Comparison of ENCODE assay signal across 14 cellular contexts in the genomic region with DNA sequence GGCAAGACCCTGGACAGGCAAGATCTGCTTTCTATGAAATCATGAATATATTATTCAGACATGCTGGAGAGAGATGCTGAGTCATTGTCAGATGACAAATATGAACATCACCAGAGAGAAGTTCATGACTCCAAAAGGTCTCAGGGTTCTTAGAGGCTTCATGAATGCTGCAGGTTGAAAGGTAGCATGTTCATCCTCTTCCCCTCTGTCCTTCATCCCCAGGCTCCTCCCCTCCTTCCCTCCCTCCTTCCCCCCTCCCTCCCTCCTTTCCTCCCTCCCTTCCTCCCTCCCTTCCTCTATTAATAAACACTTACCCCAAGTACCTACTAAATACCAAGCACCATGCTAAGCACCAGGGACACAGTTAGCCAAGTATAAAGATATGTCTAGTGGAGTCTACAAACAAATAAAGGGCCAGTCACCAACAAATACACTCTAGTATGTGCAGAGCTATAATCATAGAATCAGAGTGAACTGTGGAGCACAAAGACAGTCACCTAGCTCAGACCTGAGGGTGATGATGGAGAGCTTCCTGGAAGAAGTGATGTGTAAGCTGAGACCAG. TPM values are rescaled to one million over a fixed set of nuclear protein-coding genes. Genes with fewer than 3 reads are reported as not detected.
DNase-seq lines count a peak whose midpoint lies in the region; ATAC-seq, FAIRE-seq and TF ChIP-seq lines count a peak whose summit lies in the region.
"Had no signal": no experiment of that assay in that cellular context is flagged by ENCODE, and none has a peak within 500 bp of the region (broad histone marks: within the 10 kb centered on the region; RNA-seq: fewer than 3 reads in every experiment).

No MANE protein-coding gene starts in this region.

- H3K4me1 ChIP-seq in K562 (replicated peaks in 1 of 2; ENCODE audit: control insufficient read depth in 2 of 2, insufficient read depth in 2 of 2, low read length in 2 of 2) (peaks cover 0 to 9% of the 10 kb centered on the region in 2 experiments; a peak in 2 of 5 replicates), heart right ventricle (no peaks in the 10 kb centered on the region)

- H3K9me3 Mint-ChIP-seq in activated naive CD8-positive, alpha-beta T cell treated with anti-CD3 and anti-CD28 coated beads, Interleukin-2, amount 50 U/mL, for 24 hours: no peaks in the 10 kb centered on the region
- H3K9me3 Mint-ChIP-seq: central memory CD8-positive, alpha-beta T cell; nephron; stimulated activated memory B cell treated with anti-CD40 and anti-IgM and Interleukin-4, amounts not matched to agents 10 μg/mL and 1 μg/mL and 100 μg/mL, for 72 hours had no signal

- DNase-seq in Daoy (ENCODE audit: low read depth) (peak; percentile 64), M059J (ENCODE audit: low read depth) (peak; percentile 71), K562 (ENCODE audit: extremely low read depth in 1 of 4, low spot score in 3 of 4) (peak in 1 of 4 experiments; percentile 11), kidney tubule cell (ENCODE audit: low spot score) (peak; percentile 88), heart right ventricle (no peak)
- no peak for DNase-seq in activated naive CD8-positive, alpha-beta T cell treated with anti-CD3 and anti-CD28 coated beads, Interleukin-2, amount 50 U/mL, for 24 hours
- DNase-seq: activated T-cell treated with anti-CD3 and anti-CD28 coated beads, Interleukin-2, amount 50 U/mL, for 48 hours; MM.1S had no signal

- no peaks in the 10 kb centered on the region for H3K4me1 Mint-ChIP-seq in activated naive CD8-positive, alpha-beta T cell treated with anti-CD3 and anti-CD28 coated beads, Interleukin-2, amount 50 U/mL, for 24 hours
- H3K4me1 Mint-ChIP-seq: nephron; stimulated activated memory B cell treated with anti-CD40 and anti-IgM and Interleukin-4, amounts not matched to agents 10 μg/mL and 1 μg/mL and 100 μg/mL, for 72 hours had no signal

- FAIRE-seq in K562 (lab: Jason Lieb, UNC): no peak
- FAIRE-seq: G401.6 had no signal

- no peak overlapping the region for H3K9ac ChIP-seq in K562 (ENCODE audit: insufficient read depth in 1 of 2, low read depth in 2 of 2, low read length in 2 of 2)

- no peaks in the 10 kb centered on the region for H4K20me1 ChIP-seq in K562 (replicated peaks; ENCODE audit: control insufficient read depth, insufficient read depth, low read length)

- intact Hi-C loops in K562 (cut with micrococcal nuclease): no loop called here
- intact Hi-C loops in heart right ventricle (cut with DNase I): no loop called here

- H3K27me3 ChIP-seq in K562 (ENCODE audit: control insufficient read depth in 2 of 2, insufficient read depth in 2 of 2, low read length in 2 of 2) (peaks cover 3 to 4% of the 10 kb centered on the region in 2 experiments; a peak in 2 of 5 replicates), heart right ventricle (peaks cover 0 to 72% (median 40%) of the 10 kb centered on the region in 7 donors)

- ATAC-seq in K562: no peak
- ATAC-seq in activated naive CD8-positive, alpha-beta T cell treated with anti-CD3 and anti-CD28 coated beads, Interleukin-2, amount 50 U/mL, for 24 hours: no peak
- no peak for ATAC-seq in HG03457 (IDR thresholded peaks at IDR 0.05; ENCODE audit: unreplicated experiment)
- no peak for ATAC-seq in heart right ventricle
- ATAC-seq: stimulated activated memory B cell treated with anti-CD40 and anti-IgM and Interleukin-4, amounts not matched to agents 10 μg/mL and 1 μg/mL and 100 μg/mL, for 72 hours had no signal

- in situ Hi-C loops in K562 (cut with MboI): no loop called here

- H3K9me3 ChIP-seq in K562 (replicated peaks; ENCODE audit: control insufficient read depth, insufficient read depth, low read depth, low read length) (no peaks in the 10 kb centered on the region), heart right ventricle (peaks cover 0 to 7% (median 0%) of the 10 kb centered on the region in 11 donors)

- H3K27ac Mint-ChIP-seq in activated naive CD8-positive, alpha-beta T cell treated with anti-CD3 and anti-CD28 coated beads, Interleukin-2, amount 50 U/mL, for 24 hours: no peak overlapping the region
- H3K27ac Mint-ChIP-seq: nephron; stimulated activated memory B cell treated with anti-CD40 and anti-IgM and Interleukin-4, amounts not matched to agents 10 μg/mL and 1 μg/mL and 100 μg/mL, for 72 hours had no signal

- TF ChIP-seq RAD21 in K562 (CRISPR knock-in tag; conservative IDR thresholded peaks at IDR 0.05 in 1 of 2, IDR thresholded peaks at IDR 0.05 in 1 of 2): no peak

- H3K4me2 ChIP-seq in K562 (ENCODE audit: insufficient read depth, low read length): no peak overlapping the region; the same call in 1 of the 2 replicates

- no TSS peak for BruUV-seq in K562 (replicated peaks; lab: Mats Ljungman, UMichigan)

- no peaks in the 10 kb centered on the region for H3K9me1 ChIP-seq in K562 (ENCODE audit: control insufficient read depth, insufficient read depth, low read length)

- H3K4me3 ChIP-seq in K562 (no peak overlapping the region), heart right ventricle (no peak overlapping the region)

- H3K4me3 Mint-ChIP-seq in activated naive CD8-positive, alpha-beta T cell treated with anti-CD3 and anti-CD28 coated beads, Interleukin-2, amount 50 U/mL, for 24 hours: no peak overlapping the region
- H3K4me3 Mint-ChIP-seq: central memory CD8-positive, alpha-beta T cell; nephron; stimulated activated memory B cell treated with anti-CD40 and anti-IgM and Interleukin-4, amounts not matched to agents 10 μg/mL and 1 μg/mL and 100 μg/mL, for 72 hours had no signal

- no peak for TF ChIP-seq CTCF in K562 (IDR thresholded peaks at IDR 0.05 in 2 of 3, conservative IDR thresholded peaks at IDR 0.05 in 1 of 3; ENCODE audit: insufficient read depth in 2 of 3, low read depth in 1 of 3, low read length in 3 of 3)
- no peak for TF ChIP-seq CTCF in heart right ventricle (IDR thresholded peaks at IDR 0.05)

- H3K36me3 Mint-ChIP-seq in activated naive CD8-positive, alpha-beta T cell treated with anti-CD3 and anti-CD28 coated beads, Interleukin-2, amount 50 U/mL, for 24 hours (ENCODE audit: low read depth): no peaks in the 10 kb centered on the region
- H3K36me3 Mint-ChIP-seq: stimulated activated memory B cell treated with anti-CD40 and anti-IgM and Interleukin-4, amounts not matched to agents 10 μg/mL and 1 μg/mL and 100 μg/mL, for 72 hours had no signal

- H3K79me2 ChIP-seq in K562 (ENCODE audit: control insufficient read depth, insufficient read depth, low read length): no peaks in the 10 kb centered on the region

- H2AFZ ChIP-seq in K562 (ENCODE audit: low read depth, low read length): no peak overlapping the region

- POLR2A ChIA-PET in K562 (lab: Yijun Ruan, JAX): no interaction called here

- no peaks in the 10 kb centered on the region for H3K36me3 ChIP-seq in K562 (ENCODE audit: control insufficient read depth, insufficient read depth, low read length)
- H3K36me3 ChIP-seq in heart right ventricle: no peaks in the 10 kb centered on the region

- TF ChIP-seq POLR2A in K562 (conservative IDR thresholded peaks at IDR 0.05): no peak

- H3K27me3 Mint-ChIP-seq in activated naive CD8-positive, alpha-beta T cell treated with anti-CD3 and anti-CD28 coated beads, Interleukin-2, amount 50 U/mL, for 24 hours: peaks cover 23% of the 10 kb centered on the region

- CTCF ChIA-PET in K562 (lab: Yijun Ruan, JAX; ENCODE audit: low intra/inter-chr PET ratio): no interaction called here

- TF ChIP-seq EP300 in K562 (IDR thresholded peaks at IDR 0.05; ENCODE audit: low read length): no peak

- H3K27ac ChIP-seq in K562 (ENCODE audit: extremely low read depth, low read depth, low read length): no peak overlapping the region
- no peak overlapping the region for H3K27ac ChIP-seq in heart right ventricle
- H3K27ac ChIP-seq: VCaP had no signal

TF ChIP-seq in K562, 482 proteins besides CTCF, POLR2A, EP300 and RAD21:
- no peak for TF ChIP-seq BRD4 (IDR thresholded peaks at IDR 0.05)
- TF ChIP-seq MAFG (tag; conservative IDR thresholded peaks at IDR 0.05): peak; percentile 96
- peak; percentile 85 for TF ChIP-seq ZNF316 (IDR thresholded peaks at IDR 0.05)
- peak; percentile 81 for TF ChIP-seq C11orf30 (IDR thresholded peaks at IDR 0.05; ENCODE audit: low read depth)
- peak; percentile 80 for TF ChIP-seq MAFK (IDR thresholded peaks at IDR 0.05; ENCODE audit: low read length)
- TF ChIP-seq ZFP36 (IDR thresholded peaks at IDR 0.05; ENCODE audit: low read depth, low read length, partially characterized antibody): peak; percentile 6
- TF ChIP-seq BACH1 (tag; IDR thresholded peaks at IDR 0.05): peak; percentile 76
- TF ChIP-seq NFE2 (IDR thresholded peaks at IDR 0.05; ENCODE audit: low read depth): peak; percentile 92
- peak; percentile 88 for TF ChIP-seq NFE2L1 (tag; IDR thresholded peaks at IDR 0.05; ENCODE audit: borderline replicate concordance, low read depth)
- TF ChIP-seq MAFF (IDR thresholded peaks at IDR 0.05; ENCODE audit: low read length): peak; percentile 88
- no peak for TF ChIP-seq RBM17 (IDR thresholded peaks at IDR 0.05; ENCODE audit: borderline replicate concordance, low read depth, low read length)

RNA-seq across cellular contexts. Expression of a gene that starts 46.2 kb away (rescaled TPM):
- total RNA-seq in Daoy (2014; rRNA removed; shearing (Covaris generic)): not detected in 2 replicates
- total RNA-seq in M059J (2014; rRNA removed; shearing (Covaris generic)): not detected in 2 replicates
- not detected in 2 replicates for total RNA-seq in K562 (2011; cell fraction: chromatin; rRNA removed; ENCODE audit: low replicate concordance)
- total RNA-seq in K562 (2011; cell fraction: nucleolus; rRNA removed): not detected in 2 replicates
- total RNA-seq in K562 (2011; cell fraction: nucleoplasm; rRNA removed): not detected in 2 replicates
- total RNA-seq in K562 (2014; rRNA removed) (not detected in 2 replicates), K562 (2014; rRNA removed; fragmentation: Illumina TruSeq; extraction: Trizol) (not detected in 2 replicates), K562 (2015; rRNA removed; fragmentation: Illumina TruSeq; extraction: Trizol) (not detected in 2 replicates), K562 (2021) (not detected in 2 replicates), heart right ventricle (under 1 TPM in 2 of 10 donors, not detected in 8; 0.34 to 0.61 TPM)
- polyA plus RNA-seq in K562 (2011; rRNA removed) (not detected in 2 replicates), K562 (2014; fragmentation: Illumina TruSeq; extraction: Trizol) (0.04 TPM in 1 of 2 replicates, not detected in the other), K562 (2014; fragmentation: Nextera tagmentation; extraction: Ambion mirVana) (under 1 TPM in 1 of 2 experiments, not detected in 1; 0.07 TPM), K562 (2014; rRNA removed) (not detected in 2 replicates), heart right ventricle (under 1 TPM in 1 of 2 donors, not detected in 1; under 0.01 TPM)
- polyA plus RNA-seq in K562 (2011; cell fraction: cytosol; rRNA removed): not detected in 2 replicates
- not detected in 2 replicates for polyA plus RNA-seq in K562 (2011; cell fraction: nucleus; rRNA removed)
- 0.18 TPM in 1 of 2 replicates, not detected in the other for polyA plus RNA-seq in K562 (2012)
- polyA minus RNA-seq in K562 (2011; rRNA and poly(A)+ RNA removed): not detected in 2 replicates
- polyA minus RNA-seq in K562 (2011; cell fraction: cytosol; rRNA and poly(A)+ RNA removed): not detected in 2 replicates
- polyA minus RNA-seq in K562 (2011; cell fraction: nucleus; rRNA and poly(A)+ RNA removed): not detected in 2 replicates

Comparison
In these comparisons a context has a peak if more than half of its experiments do, and no peak if none do; other contexts are left out.
1. DNase-seq: peak in Daoy (single experiment), M059J (single experiment) and kidney tubule cell (single experiment); none in activated naive CD8-positive, alpha-beta T cell treated with anti-CD3 and anti-CD28 coated beads, Interleukin-2, amount 50 U/mL, for 24 hours (single experiment) and heart right ventricle (0 of 2).